15 cellular contexts compared by ENCODE assay signal in the genomic region with DNA sequence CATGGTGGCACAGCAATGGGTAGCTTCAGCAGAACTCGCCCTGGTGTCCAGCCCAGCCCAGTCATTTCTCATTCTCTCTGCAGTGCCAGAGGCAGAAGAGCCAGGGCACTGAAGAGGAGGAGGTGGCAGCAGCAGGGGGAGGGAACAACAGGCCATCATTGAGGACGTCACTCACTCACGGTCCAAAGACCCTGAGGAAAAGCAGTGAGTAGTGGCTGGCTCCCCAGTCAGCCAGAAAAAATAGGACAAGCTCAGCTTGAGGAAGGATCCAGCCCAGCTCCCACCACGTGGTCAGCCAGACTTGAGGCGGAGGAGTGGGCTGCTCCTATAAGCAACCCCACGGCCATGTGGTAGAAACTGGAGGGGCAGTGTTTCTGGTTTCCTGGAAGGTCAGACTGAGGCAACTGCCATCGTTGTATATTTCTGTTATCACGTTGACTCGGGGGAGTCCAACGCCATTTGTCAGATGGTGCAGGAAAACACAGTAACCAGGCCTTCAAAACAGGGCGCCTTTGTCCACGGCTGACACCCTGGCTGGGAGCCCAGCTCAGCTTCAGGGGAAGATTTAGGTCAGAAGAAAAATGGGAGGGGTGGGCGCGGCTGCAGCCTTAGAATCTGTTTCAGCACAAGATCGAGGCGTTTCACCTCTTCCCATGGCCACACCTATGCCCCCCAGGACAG. TPM values are rescaled to one million over a fixed set of nuclear protein-coding genes. Genes with fewer than 3 reads are reported as not detected.
DNase-seq lines count a peak whose midpoint lies in the region; ATAC-seq and TF ChIP-seq lines count a peak whose summit lies in the region.
"Had no signal": no experiment of that assay in that cellular context is flagged by ENCODE, and none has a peak within 500 bp of the region (broad histone marks: within the 10 kb centered on the region; RNA-seq: fewer than 3 reads in every experiment).

No MANE protein-coding gene starts in this region.

- whole genome bisulfite sequencing in SK-N-SH (ENCODE audit: low lambda C conversion rate): 74% methylated on average over 16 of the region's 16 CpGs
- 32 to 39% (median 36%) methylated on average over 16 of the region's 16 CpGs for WGBS in heart left ventricle, 4 donors
- WGBS in neuronal stem cell (ENCODE audit: extremely low coverage in 2 of 2, insufficient read length in 2 of 2, insufficient replicate concordance in 1 of 2), 2 donors: no CpG with 5 or more reads among the region's 16 CpGs

- H3K4ac ChIP-seq in neuronal stem cell (ENCODE audit: low read length): no peak overlapping the region

- H3K4me1 ChIP-seq in SK-N-SH (ENCODE audit: control insufficient read depth in 1 of 2, insufficient read depth in 2 of 2, low read depth in 1 of 2, low read length in 1 of 2) (peaks cover 0 to 21% of the 10 kb centered on the region in 2 experiments; a peak in 1 of 4 replicates), heart left ventricle (peaks cover 7 to 40% (median 20%) of the 10 kb centered on the region in 12 donors), neuronal stem cell (ENCODE audit: control insufficient read depth in 2 of 2, insufficient read depth in 1 of 2, low read depth in 1 of 2, low read length in 2 of 2) (no peaks in the 10 kb centered on the region), upper lobe of right lung (peaks cover 33% of the 10 kb centered on the region)

- H2AFZ ChIP-seq in SK-N-SH (ENCODE audit: low read depth) (no peak overlapping the region), neuronal stem cell (ENCODE audit: low read length) (no peak overlapping the region)

- CTCF ChIA-PET in SK-N-SH (lab: Yijun Ruan, JAX): interaction anchor here (0.6 to 5.9 kb wide), 51 partner anchors 9 to 904 kb away, joined by 3 to 30 read pairs (median 4); no protein-coding TSS in a partner anchor

- H2BK15ac ChIP-seq in neuronal stem cell (ENCODE audit: low read length): no peak overlapping the region

- H3K36me3 ChIP-seq in SK-N-SH (replicated peaks in 1 of 2; ENCODE audit: control insufficient read depth in 1 of 2, insufficient read depth in 2 of 2, low read length in 1 of 2): no peaks in the 10 kb centered on the region
- no peaks in the 10 kb centered on the region for H3K36me3 ChIP-seq in heart left ventricle
- H3K36me3 ChIP-seq in neuronal stem cell (replicated peaks in 1 of 2; ENCODE audit: control insufficient read depth in 2 of 2, insufficient read depth in 2 of 2, low read length in 2 of 2): no peaks in the 10 kb centered on the region
- no peaks in the 10 kb centered on the region for H3K36me3 ChIP-seq in upper lobe of right lung

- H3K9ac ChIP-seq in SK-N-SH: no peak overlapping the region
- no peak overlapping the region for H3K9ac ChIP-seq in neuronal stem cell (ENCODE audit: low read depth, low read length, poor library complexity)

- POLR2A ChIA-PET in SK-N-SH (lab: Yijun Ruan, JAX): interaction anchor here (0.8 to 1.5 kb wide), 3 partner anchors 120 to 276 kb away, joined by 4 to 5 read pairs (median 4); partner anchors contain the start of gene EPAS1

- H4K20me1 ChIP-seq in SK-N-SH (ENCODE audit: insufficient read depth): no peaks in the 10 kb centered on the region

- H4K8ac ChIP-seq in neuronal stem cell (ENCODE audit: low read depth, low read length): peak overlapping the region; percentile 73

- DNase-seq in SK-N-SH: peak; percentile 38
- DNase-seq in heart left ventricle: peak; percentile 63 to 75 (median 68)
- no peak for DNase-seq in neuronal stem cell (ENCODE audit: low spot score)
- DNase-seq in upper lobe of right lung: peak; percentile 67
- DNase-seq in GOT3 (lab: John Stamatoyannopoulos, UW): no peak
- no peak for DNase-seq in activated CD4-positive, alpha-beta T cell treated with anti-CD3 and anti-CD28 coated beads, Interleukin-2, amount 50 U/mL, for 1 hour
- DNase-seq: DMS79 treated with DMSO at 0.1 percent for 48 hours, erythroblast, HFFc6, NCI-H226 had no signal

- H3K79me2 ChIP-seq in SK-N-SH (ENCODE audit: insufficient read depth): no peaks in the 10 kb centered on the region

- TF ChIP-seq EP300 in SK-N-SH (IDR thresholded peaks at IDR 0.05; ENCODE audit: borderline replicate concordance in 1 of 2, low read depth in 1 of 2, low read length in 1 of 2): no peak

- H3K4me2 ChIP-seq in SK-N-SH (no peak overlapping the region), neuronal stem cell (ENCODE audit: insufficient read depth, low read length, poor library complexity, severe bottlenecking) (no peak overlapping the region)

- H3K9me2 ChIP-seq in SK-N-SH: no peaks in the 10 kb centered on the region

- H3K9me3 ChIP-seq in SK-N-SH: no peaks in the 10 kb centered on the region
- H3K9me3 ChIP-seq in heart left ventricle: no peaks in the 10 kb centered on the region
- H3K9me3 ChIP-seq in neuronal stem cell (replicated peaks in 1 of 2; ENCODE audit: control insufficient read depth in 2 of 2, insufficient read depth in 1 of 2, low read depth in 1 of 2, low read length in 2 of 2): no peaks in the 10 kb centered on the region
- H3K9me3 ChIP-seq in upper lobe of right lung: no peaks in the 10 kb centered on the region
- H3K9me3 ChIP-seq: psoas muscle had no signal

- H3F3A ChIP-seq in SK-N-SH (replicated peaks; ENCODE audit: insufficient read depth): no peaks in the 10 kb centered on the region

- H3K79me1 ChIP-seq in neuronal stem cell (ENCODE audit: low read depth, low read length): no peaks in the 10 kb centered on the region

- H2BK12ac ChIP-seq in neuronal stem cell (ENCODE audit: low read length): no peak overlapping the region

- no peak overlapping the region for H2BK120ac ChIP-seq in neuronal stem cell (ENCODE audit: low read depth, low read length)

- no peak overlapping the region for H2BK5ac ChIP-seq in neuronal stem cell (ENCODE audit: low read length)

- H2AK5ac ChIP-seq in neuronal stem cell (ENCODE audit: low read depth, low read length): peak overlapping the region; percentile 7

- H3K18ac ChIP-seq in neuronal stem cell (ENCODE audit: low read length): peak overlapping the region; percentile 20

- intact Hi-C loops in heart left ventricle (cut with DNase I): loop anchor here in 6 of 10 donors (2.0 kb wide), 5 partner anchors 162 to 468 kb away; no protein-coding TSS in a partner anchor
- intact Hi-C loops in upper lobe of right lung (cut with DNase I): no loop called here

- ATAC-seq in SK-N-SH treated with all-trans-retinoic acid at 6 μM for 48 hours (no peak), heart left ventricle (peak; percentile 19 to 63 (median 38)), upper lobe of right lung (no peak), HG03108 (IDR thresholded peaks at IDR 0.05; ENCODE audit: unreplicated experiment) (no peak)

- 0 out of 2 replicates have a peak, but pooled peaks have one; percentile 1 for TF ChIP-seq RAD21 in SK-N-SH (IDR thresholded peaks at IDR 0.05; ENCODE audit: low read length)

- TF ChIP-seq CTCF in SK-N-SH (IDR thresholded peaks at IDR 0.05): no peak
- TF ChIP-seq CTCF in heart left ventricle (IDR thresholded peaks at IDR 0.05): no peak
- no peak for TF ChIP-seq CTCF in upper lobe of right lung (IDR thresholded peaks at IDR 0.05)

- TF ChIP-seq POLR2A in heart left ventricle (IDR thresholded peaks at IDR 0.05): no peak

- H3K23ac ChIP-seq in neuronal stem cell (ENCODE audit: low read depth, low read length, poor library complexity): no peak overlapping the region

- H3K4me3 ChIP-seq in SK-N-SH (ENCODE audit: low read depth in 2 of 2, low read length in 1 of 2): no peak overlapping the region
- H3K4me3 ChIP-seq in heart left ventricle: no peak overlapping the region
- no peak overlapping the region for H3K4me3 ChIP-seq in neuronal stem cell (ENCODE audit: low read length in 2 of 2)
- no peak overlapping the region for H3K4me3 ChIP-seq in upper lobe of right lung
- H3K4me3 ChIP-seq: psoas muscle had no signal

- peak overlapping the region in 1 of 2 experiments; percentile 72; a peak in 2 of 4 replicates for H3K27ac ChIP-seq in SK-N-SH (ENCODE audit: low read depth in 2 of 2, low read length in 1 of 2)
- H3K27ac ChIP-seq in heart left ventricle: peak overlapping the region; percentile 30 to 74 (median 58)
- no peak overlapping the region for H3K27ac ChIP-seq in neuronal stem cell (replicated peaks; ENCODE audit: low read length)
- H3K27ac ChIP-seq in upper lobe of right lung: peak overlapping the region; percentile 55
- H3K27ac ChIP-seq: psoas muscle, VCaP had no signal

- H3K27me3 ChIP-seq in SK-N-SH (ENCODE audit: insufficient read depth): no peaks in the 10 kb centered on the region
- no peaks in the 10 kb centered on the region for H3K27me3 ChIP-seq in heart left ventricle
- H3K27me3 ChIP-seq in neuronal stem cell (ENCODE audit: control insufficient read depth in 3 of 3, insufficient read depth in 3 of 3, low read depth in 1 of 3, low read length in 3 of 3): peaks cover 0 to 12% (median 0%) of the 10 kb centered on the region in 3 experiments
- H3K27me3 ChIP-seq in upper lobe of right lung: no peaks in the 10 kb centered on the region

- H4K91ac ChIP-seq in neuronal stem cell (ENCODE audit: low read depth, low read length, poor library complexity): no peak overlapping the region

- no peak overlapping the region for H3K14ac ChIP-seq in neuronal stem cell (ENCODE audit: low read length)

TF ChIP-seq in SK-N-SH, 30 proteins besides CTCF, POLR2A, EP300 and RAD21 (continues in another document):
- TF ChIP-seq, protein P1, sequence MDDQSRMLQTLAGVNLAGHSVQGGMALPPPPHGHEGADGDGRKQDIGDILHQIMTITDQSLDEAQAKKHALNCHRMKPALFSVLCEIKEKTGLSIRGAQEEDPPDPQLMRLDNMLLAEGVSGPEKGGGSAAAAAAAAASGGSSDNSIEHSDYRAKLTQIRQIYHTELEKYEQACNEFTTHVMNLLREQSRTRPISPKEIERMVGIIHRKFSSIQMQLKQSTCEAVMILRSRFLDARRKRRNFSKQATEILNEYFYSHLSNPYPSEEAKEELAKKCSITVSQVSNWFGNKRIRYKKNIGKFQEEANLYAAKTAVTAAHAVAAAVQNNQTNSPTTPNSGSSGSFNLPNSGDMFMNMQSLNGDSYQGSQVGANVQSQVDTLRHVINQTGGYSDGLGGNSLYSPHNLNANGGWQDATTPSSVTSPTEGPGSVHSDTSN (IDR thresholded peaks at IDR 0.05): no peak

RNA-seq across cellular contexts. Expression of gene TMEM247, which starts 19.0 kb away (rescaled TPM):
- polyA plus RNA-seq in SK-N-SH (2012; rRNA removed) (not detected in 2 replicates), heart left ventricle (not detected)
- polyA plus RNA-seq in SK-N-SH (2012; cell fraction: cytosol; rRNA removed): not detected in 2 replicates
- not detected in 2 replicates for polyA plus RNA-seq in SK-N-SH (2012; cell fraction: nucleus; rRNA removed)
- total RNA-seq in heart left ventricle (not detected), upper lobe of right lung (not detected)
- polyA plus RNA-seq in neuronal stem cell (2013, experiment 1 of 2): not detected
- polyA plus RNA-seq in neuronal stem cell (2013, experiment 2 of 2): not detected
- total RNA-seq: HFFc6, psoas muscle had no signal
- polyA plus RNA-seq: keratinocyte, psoas muscle had no signal

Comparison
In these comparisons a context has a peak if more than half of its experiments do, and no peak if none do; other contexts are left out.
1. DNase-seq: peak in SK-N-SH (single experiment), heart left ventricle (5 of 5) and upper lobe of right lung (single experiment); none in neuronal stem cell (single experiment), GOT3 (single experiment) and activated CD4-positive, alpha-beta T cell treated with anti-CD3 and anti-CD28 coated beads, Interleukin-2, amount 50 U/mL, for 1 hour (single experiment).
2. ATAC-seq: peak in heart left ventricle (4 of 4); none in SK-N-SH treated with all-trans-retinoic acid at 6 μM for 48 hours (single experiment), upper lobe of right lung (single experiment) and HG03108 (single experiment).